8 cellular contexts compared by ENCODE assay signal in genomic region chr21:42218836-42219605, GRCh38. TPM values are rescaled to one million over a fixed set of nuclear protein-coding genes. Genes with fewer than 3 reads are reported as not detected.
A peak's percentile ranks its signal among the peaks of the same experiment; 100 is the strongest.
DNase-seq lines count a peak whose midpoint lies in the region; ATAC-seq lines count a peak whose summit lies in the region.

ABCG1 (plus strand) TSS chr21:42219140; CDS start chr21:42219263, 123 bp downstream.

- DNase-seq in NCI-H460 (ENCODE audit: extremely low read depth, low read depth) (no peak), globus pallidus (ENCODE audit: low spot score) (peak; percentile 61), aorta (peak; percentile 63 to 83), epidermal melanocyte (ENCODE audit: insufficient read length, low spot score) (no peak)
- peak; percentile 46 for DNase-seq in activated naive CD4-positive, alpha-beta T cell treated with Interleukin-2 at 50 U/mL for 16 hours

- H3K4me1 ChIP-seq in neuron (ENCODE audit: insufficient read depth, low read length) (peaks cover 24% of the 10 kb centered on the region), aorta (ENCODE audit: control insufficient read depth in 1 of 2, insufficient read depth in 2 of 2, low read length in 2 of 2) (no peaks in the 10 kb centered on the region)

- peak within 1 kb of the TSS; percentile 24 for H2AFZ ChIP-seq in neuron (ENCODE audit: low read depth, low read length)

- H3K9me3 ChIP-seq in neuron (ENCODE audit: low read length) = peaks cover 8% of the 10 kb centered on the region
- H3K9me3 ChIP-seq in aorta (ENCODE audit: control insufficient read depth, low read length) = no peaks in the 10 kb centered on the region

- H3K27ac ChIP-seq in aorta (ENCODE audit: low read depth in 1 of 2, low read length in 2 of 2) = no peak within 1 kb of the TSS

- H3K36me3 ChIP-seq in neuron (ENCODE audit: insufficient read depth, low read length) (no peaks in the 10 kb centered on the region), aorta (ENCODE audit: control insufficient read depth in 1 of 2, insufficient read depth in 2 of 2, low read length in 1 of 2) (no peaks in the 10 kb centered on the region)

- H3K4me3 ChIP-seq in neuron (ENCODE audit: low read length) (peak within 1 kb of the TSS; percentile 23), aorta (ENCODE audit: low read length in 2 of 2) (peak within 1 kb of the TSS; percentile 21 to 38)

- ATAC-seq in GM18867 (IDR thresholded peaks at IDR 0.05; ENCODE audit: unreplicated experiment) = peak; percentile 25
- ATAC-seq in aorta (ENCODE audit: low FRiP score) = peak; percentile 65
- no peak for ATAC-seq in HG03175 (IDR thresholded peaks at IDR 0.05; ENCODE audit: unreplicated experiment)

- intact Hi-C loops in aorta (cut with DNase I) = no loop called here

- WGBS in aorta, 2 donors = 1 to 2% methylated on average over 57 to 83 of the region's 83 CpGs

- H3K27me3 ChIP-seq in neuron (ENCODE audit: insufficient read depth, low read length) (peaks cover 58% of the 10 kb centered on the region), aorta (ENCODE audit: control insufficient read depth in 1 of 2, insufficient read depth in 2 of 2, low read length in 1 of 2) (no peaks in the 10 kb centered on the region)

RNA-seq across cellular contexts. Expression of gene ABCG1, which starts in this region (rescaled TPM):
- 19.9 and 20.3 TPM in 2 replicates for total RNA-seq in NCI-H460 (2014; rRNA removed; shearing (Covaris generic))
- polyA plus RNA-seq in NCI-H460 (2014; cell fraction: nucleus; rRNA removed) = 9.5 and 16.1 TPM in 2 replicates
- total RNA-seq in aorta = 10 to 100 TPM; 18.7 to 24.2 TPM
- polyA plus RNA-seq in aorta = 1 to 10 TPM; 4.8 to 7.4 TPM

Comparison
In these comparisons a context has a peak if more than half of its experiments do, and no peak if none do; other contexts are left out.
1. DNase-seq: peak in activated naive CD4-positive, alpha-beta T cell treated with Interleukin-2 at 50 U/mL for 16 hours (single experiment), globus pallidus (single experiment) and aorta (2 of 2); none in NCI-H460 (single experiment) and epidermal melanocyte (single experiment).